Comparison of ENCODE assay signal across 1 cellular context in the genomic region with DNA sequence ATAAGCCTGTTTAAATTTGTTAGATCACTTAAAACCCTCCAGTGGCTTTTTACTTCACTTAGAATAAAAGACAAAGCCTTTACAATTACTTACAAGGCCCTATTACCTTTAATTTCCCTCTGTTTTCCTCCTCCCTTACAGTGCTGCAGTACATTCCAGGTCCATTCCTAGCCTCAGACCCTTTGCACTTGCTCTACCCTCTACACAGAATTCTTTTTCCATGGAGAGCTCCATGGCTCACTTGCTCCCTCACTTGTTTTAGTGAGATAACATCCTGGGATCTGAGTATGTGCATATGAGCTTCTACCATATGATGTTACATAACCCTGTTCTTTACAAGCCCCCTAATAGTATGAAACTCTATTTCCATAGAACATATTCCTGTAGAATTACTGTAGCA.
TF ChIP-seq lines count a peak whose summit lies in the region.

No MANE protein-coding gene starts in this region.

TF ChIP-seq in GM23338, 12 proteins besides CTCF, POLR2A, EP300 and RAD21 (continued from another document):
- TF ChIP-seq NANOG (IDR thresholded peaks at IDR 0.05; ENCODE audit: borderline replicate concordance) (no peak), ZNF114 (CRISPR knock-in tag; IDR thresholded peaks at IDR 0.05) (no peak)
